In genomic region chr2:172431993-172432392, GRCh38 we compare ENCODE assay signal across 16 cellular contexts. TPM values are rescaled to one million over a fixed set of nuclear protein-coding genes. Genes with fewer than 3 reads are reported as not detected.
A peak's percentile ranks its signal among the peaks of the same experiment; 100 is the strongest.
DNase-seq lines count a peak whose midpoint lies in the region; ATAC-seq, FAIRE-seq and TF ChIP-seq lines count a peak whose summit lies in the region.
"Had no signal": no experiment of that assay in that cellular context is flagged by ENCODE, and none has a peak within 500 bp of the region (broad histone marks: within the 10 kb centered on the region; RNA-seq: fewer than 3 reads in every experiment).

No MANE protein-coding gene starts in this region.

- H3K4me3 Mint-ChIP-seq in CD8-positive, alpha-beta T cell: peak overlapping the region; percentile 23
- peak overlapping the region in 9 of 10 donors; percentile 52 to 99 (median 94) for H3K4me3 Mint-ChIP-seq in naive thymus-derived CD8-positive, alpha-beta T cell

- no peak overlapping the region for H3K27ac Mint-ChIP-seq in CD8-positive, alpha-beta T cell
- peak overlapping the region in 5 of 10 donors; percentile 83 to 94 (median 87) for H3K27ac Mint-ChIP-seq in naive thymus-derived CD8-positive, alpha-beta T cell

- TF ChIP-seq CTCF in A549 (IDR thresholded peaks at IDR 0.05) (no peak), colonic mucosa (IDR thresholded peaks at IDR 0.05) (no peak)
- no peak for TF ChIP-seq CTCF in CD8-positive, alpha-beta T cell (IDR thresholded peaks at IDR 0.05)

- no peak for TF ChIP-seq RAD21 in A549 (conservative IDR thresholded peaks at IDR 0.05 in 1 of 2, IDR thresholded peaks at IDR 0.05 in 1 of 2)

- CTCF ChIA-PET in A549 (lab: Yijun Ruan, JAX): interaction anchor here (0.8 to 33.8 kb wide), 4 partner anchors 9 to 260 kb away, joined by 3 to 654 read pairs (median 26); no protein-coding TSS in a partner anchor
- CTCF ChIA-PET in CD8-positive, alpha-beta T cell (lab: Charles Lee): interaction anchor here (0.8 to 24.7 kb wide), 4 partner anchors 11 to 42 kb away, joined by 3 to 657 read pairs (median 79); no protein-coding TSS in a partner anchor

- ATAC-seq in A549 (no peak), HG02885 (IDR thresholded peaks at IDR 0.05; ENCODE audit: poor library complexity, unreplicated experiment) (no peak), HG02571 (IDR thresholded peaks at IDR 0.05; ENCODE audit: unreplicated experiment) (no peak)
- ATAC-seq in CD8-positive, alpha-beta T cell: no peak
- no peak for ATAC-seq in naive thymus-derived CD8-positive, alpha-beta T cell

- H3K27me3 ChIP-seq in CD8-positive, alpha-beta T cell (ENCODE audit: insufficient read depth, low read length): no peaks in the 10 kb centered on the region
- no peaks in the 10 kb centered on the region for H3K27me3 ChIP-seq in colonic mucosa
- H3K27me3 ChIP-seq: hepatocyte had no signal

- H3K4me1 ChIP-seq in A549: peaks cover 28% of the 10 kb centered on the region
- H3K4me1 ChIP-seq in CD8-positive, alpha-beta T cell (ENCODE audit: insufficient read depth, low read length): peaks cover 74% of the 10 kb centered on the region
- peaks cover 16% of the 10 kb centered on the region for H3K4me1 ChIP-seq in colonic mucosa

- H3K27ac ChIP-seq in A549 (no peak overlapping the region), colonic mucosa (peak overlapping the region; percentile 18)
- no peak overlapping the region for H3K27ac ChIP-seq in CD8-positive, alpha-beta T cell (ENCODE audit: low read depth, low read length)

- peaks cover 4% of the 10 kb centered on the region for H3K36me3 Mint-ChIP-seq in CD8-positive, alpha-beta T cell
- H3K36me3 Mint-ChIP-seq in naive thymus-derived CD8-positive, alpha-beta T cell: peaks cover 0 to 4% (median 0%) of the 10 kb centered on the region in 3 donors

- peaks cover 71% of the 10 kb centered on the region for H3K4me1 Mint-ChIP-seq in CD8-positive, alpha-beta T cell (ENCODE audit: low read depth)
- peaks cover 5 to 45% (median 10%) of the 10 kb centered on the region in 4 donors for H3K4me1 Mint-ChIP-seq in naive thymus-derived CD8-positive, alpha-beta T cell

- H3K4me2 ChIP-seq in A549: no peak overlapping the region
- H3K4me2 ChIP-seq: hepatocyte had no signal

- WGBS in A549 (ENCODE audit: missing lambda C conversion rate): 92% methylated on average over 2 of the region's 2 CpGs

- no peak for TF ChIP-seq POLR2A in A549 (IDR thresholded peaks at IDR 0.05; ENCODE audit: low read length)

- no peak for TF ChIP-seq EP300 in A549 (IDR thresholded peaks at IDR 0.05)

- peak overlapping the region in 1 of 2 donors; percentile 68 for H3K9ac ChIP-seq in colonic mucosa (ENCODE audit: low read depth in 2 of 2, low read length in 2 of 2)

- no peaks in the 10 kb centered on the region for H3K36me3 ChIP-seq in CD8-positive, alpha-beta T cell (ENCODE audit: insufficient read depth, low read length)
- no peaks in the 10 kb centered on the region for H3K36me3 ChIP-seq in colonic mucosa

- no peaks in the 10 kb centered on the region for H3K27me3 Mint-ChIP-seq in CD8-positive, alpha-beta T cell (ENCODE audit: low read depth)
- H3K27me3 Mint-ChIP-seq in naive thymus-derived CD8-positive, alpha-beta T cell: no peaks in the 10 kb centered on the region

- intact Hi-C loops in CD8-positive, alpha-beta T cell (cut with DNase I, micrococcal nuclease): no loop called here
- intact Hi-C loops in colonic mucosa (cut with DNase I): no loop called here

- H3K4me3 ChIP-seq in A549 (no peak overlapping the region), colonic mucosa (no peak overlapping the region)
- peak overlapping the region; percentile 26 for H3K4me3 ChIP-seq in CD8-positive, alpha-beta T cell (ENCODE audit: low read depth, low read length)
- H3K4me3 ChIP-seq: hepatocyte had no signal

- H3K9me3 ChIP-seq in A549 (no peaks in the 10 kb centered on the region), colonic mucosa (no peaks in the 10 kb centered on the region)
- H3K9me3 ChIP-seq in CD8-positive, alpha-beta T cell (ENCODE audit: low read length): no peaks in the 10 kb centered on the region

- H3K9me3 Mint-ChIP-seq in CD8-positive, alpha-beta T cell: no peaks in the 10 kb centered on the region
- no peaks in the 10 kb centered on the region for H3K9me3 Mint-ChIP-seq in naive thymus-derived CD8-positive, alpha-beta T cell
- H3K9me3 Mint-ChIP-seq: neural crest cell had no signal

- FAIRE-seq in A549 (lab: Jason Lieb, UNC): no peak
- FAIRE-seq: islet of Langerhans had no signal

- POLR2A ChIA-PET in A549 (lab: Yijun Ruan, JAX): no interaction called here
- POLR2A ChIA-PET in CD8-positive, alpha-beta T cell (lab: Charles Lee): interaction anchor here (0.6 to 6.4 kb wide), 6 partner anchors 8 to 315 kb away, joined by 3 to 150 read pairs (median 6); no protein-coding TSS in a partner anchor
- POLR2A ChIA-PET in naive thymus-derived CD8-positive, alpha-beta T cell (lab: Charles Lee): interaction anchor here (0.7 to 12.5 kb wide), 4 partner anchors 9 to 70 kb away, joined by 5 to 304 read pairs (median 60); no protein-coding TSS in a partner anchor

- DNase-seq in A549 (ENCODE audit: low read depth in 1 of 2, low spot score in 1 of 2) (no peak), colonic mucosa (no peak), Ammon's horn (ENCODE audit: low spot score) (no peak), islet precursor cell (no peak)
- no peak for DNase-seq in CD8-positive, alpha-beta T cell
- DNase-seq in naive thymus-derived CD8-positive, alpha-beta T cell: no peak
- DNase-seq: activated CD4-positive, alpha-beta T cell treated with anti-CD3 and anti-CD28 coated beads, Interleukin-2, amount 50 U/mL, for 1 hour; cerebellar nuclear complex; mesenchymal stem cell; NCI-H526; stimulated activated CD4-positive, alpha-beta T cell treated with anti-CD3 and anti-CD28 coated beads, Interleukin-12 subunit alpha, Interleukin-12 subunit beta, amount 100 ng/mL, for 4 hours had no signal

TF ChIP-seq in A549, 52 proteins besides CTCF, POLR2A, EP300 and RAD21:
- no peak for TF ChIP-seq E2F6 (IDR thresholded peaks at IDR 0.05; ENCODE audit: borderline replicate concordance, low read depth)
- TF ChIP-seq CBX8 (IDR thresholded peaks at IDR 0.05): no peak
- TF ChIP-seq MAFK (IDR thresholded peaks at IDR 0.05; ENCODE audit: partially characterized antibody): peak; percentile 91

RNA-seq across cellular contexts. Expression of gene ITGA6, which starts 4.6 kb away (rescaled TPM):
- polyA plus RNA-seq in A549 (2011; rRNA removed): 27.7 and 41.0 TPM in 2 replicates
- 4.1 and 4.3 TPM in 2 replicates for polyA plus RNA-seq in A549 (2012; cell fraction: cytosol; rRNA removed)
- polyA plus RNA-seq in A549 (2012; cell fraction: nucleus; rRNA removed): 6.9 and 11.9 TPM in 2 replicates
- 24.4 to 27.5 TPM (median 25.7 TPM) in 3 replicates for polyA plus RNA-seq in A549 (2017; fragmentation: RNase III; extraction: RNeasy Plus Mini Kit Qiagen cat#74134 plus additional on column Dnase treatment)
- 27.0 and 28.6 TPM in 2 replicates for polyA minus RNA-seq in A549 (2011; rRNA and poly(A)+ RNA removed)
- 10 to 100 TPM; 50.5 to 52.1 TPM for total RNA-seq in CD8-positive, alpha-beta T cell
- total RNA-seq in colonic mucosa: 100 to 1,000 TPM; 174 to 186 TPM
- 100 to 1,000 TPM; 119 to 127 TPM for total RNA-seq in naive thymus-derived CD8-positive, alpha-beta T cell
- polyA plus RNA-seq in naive thymus-derived CD8-positive, alpha-beta T cell: 10 to 100 TPM; 58.4 to 80.0 (median 64.2) TPM
